In genomic region chr7:152370297-152370696, GRCh38 we compare ENCODE assay signal across 16 cellular contexts.
A peak's percentile ranks its signal among the peaks of the same experiment; 100 is the strongest.
DNase-seq lines count a peak whose midpoint lies in the region; ATAC-seq, FAIRE-seq and TF ChIP-seq lines count a peak whose summit lies in the region.
"Had no signal": no experiment of that assay in that cellular context is flagged by ENCODE, and none has a peak within 500 bp of the region (broad histone marks: within the 10 kb centered on the region; RNA-seq: fewer than 3 reads in every experiment).

No MANE protein-coding gene starts in this region.

- H3K9me3 ChIP-seq in right lobe of liver (no peaks in the 10 kb centered on the region), HepG2 (ENCODE audit: low read length) (no peaks in the 10 kb centered on the region)

- no peak overlapping the region for H3K4me3 ChIP-seq in right lobe of liver
- no peak overlapping the region for H3K4me3 ChIP-seq in HepG2 (replicated peaks in 1 of 3; ENCODE audit: insufficient read depth in 1 of 3, low read depth in 2 of 3, low read length in 3 of 3)

- H2AFZ ChIP-seq in HepG2 (ENCODE audit: low read length), result no peak overlapping the region

- peaks cover 5% of the 10 kb centered on the region; the same call in 1 of the 2 replicates for H4K20me1 ChIP-seq in HepG2 (ENCODE audit: insufficient read depth, low read length)

- no peaks in the 10 kb centered on the region for H3K27me3 ChIP-seq in right lobe of liver
- no peaks in the 10 kb centered on the region for H3K27me3 ChIP-seq in HepG2 (ENCODE audit: control insufficient read depth in 1 of 2, insufficient read depth in 2 of 2, low read length in 2 of 2)

- no peaks in the 10 kb centered on the region for H3K36me3 ChIP-seq in right lobe of liver
- no peaks in the 10 kb centered on the region for H3K36me3 ChIP-seq in HepG2 (replicated peaks in 1 of 2; ENCODE audit: control insufficient read depth in 1 of 2, insufficient read depth in 2 of 2, low read length in 2 of 2)

- H3K9ac ChIP-seq in HepG2 (ENCODE audit: insufficient read depth, low read depth, low read length), result no peak overlapping the region

- no TSS peak for BruUV-seq in HepG2 (replicated peaks; lab: Mats Ljungman, UMichigan)

- peaks cover 64% of the 10 kb centered on the region for H3K79me2 ChIP-seq in HepG2 (ENCODE audit: insufficient read depth, low read length)

- no peak for FAIRE-seq in HepG2 (lab: Jason Lieb, UNC)
- FAIRE-seq: D721Med had no signal

- in situ Hi-C loops in HepG2 (cut with HindIII; ENCODE audit: extremely low pct_ligation_motif_present, low pct_unique_long_range_greater_than_20kb), result no loop called here

- no peak for TF ChIP-seq CTCF in right lobe of liver (IDR thresholded peaks at IDR 0.05)
- TF ChIP-seq CTCF in HepG2 (CRISPR knock-in tag; IDR thresholded peaks at IDR 0.05), result no peak
- no peak for TF ChIP-seq CTCF in brain (conservative IDR thresholded peaks at IDR 0.05)
- TF ChIP-seq CTCF in natural killer cell (IDR thresholded peaks at IDR 0.05), result no peak

- no peak overlapping the region for H3K4me2 ChIP-seq in HepG2 (ENCODE audit: low read depth, low read length)

- H3K9me3 Mint-ChIP-seq in brain (peaks cover 27 to 68% (median 51%) of the 10 kb centered on the region in 5 experiments), natural killer cell (peaks cover 5 to 8% of the 10 kb centered on the region in 2 donors)

- TF ChIP-seq POLR2A in right lobe of liver (IDR thresholded peaks at IDR 0.05), result no peak
- TF ChIP-seq POLR2A in HepG2 (IDR thresholded peaks at IDR 0.05; ENCODE audit: insufficient read depth in 1 of 2, low read depth in 2 of 2, low read length in 2 of 2), result no peak

- intact Hi-C loops in right lobe of liver (cut with DNase I), result no loop called here
- intact Hi-C loops in HepG2 (cut with micrococcal nuclease; ENCODE audit: unreplicated experiment), result no loop called here
- intact Hi-C loops in natural killer cell (cut with micrococcal nuclease), result no loop called here

- DNase-seq in right lobe of liver (no peak), HepG2 (ENCODE audit: low spot score) (no peak), natural killer cell (no peak), NCI-H524 (lab: John Stamatoyannopoulos, UW) (no peak), ureter (ENCODE audit: low spot score) (no peak), SKM-1 (lab: John Stamatoyannopoulos, UW; ENCODE audit: unreplicated experiment) (no peak)
- DNase-seq: CD4-positive, alpha-beta T cell; DMS79 treated with DMSO at 0.1 percent for 48 hours; H9; NCI-H1105 treated with DMSO at 0.1 percent for 48 hours; NCI-H1694 treated with DMSO at 0.1 percent for 48 hours; NCI-H345; NCI-H526 treated with DMSO at 0.1 percent for 48 hours had no signal

- ATAC-seq in right lobe of liver, result peak in 3 of 4 donors; percentile 14 to 47 (median 36)
- ATAC-seq in HepG2, result no peak
- no peak for ATAC-seq in natural killer cell

- H3K4me1 Mint-ChIP-seq in brain, result peaks cover 48% of the 10 kb centered on the region
- H3K4me1 Mint-ChIP-seq in natural killer cell, result peaks cover 54 to 63% of the 10 kb centered on the region in 2 donors

- POLR2A ChIA-PET in HepG2 (lab: Yijun Ruan, JAX), result no interaction called here

- H3K36me3 Mint-ChIP-seq in brain (peaks cover 86% of the 10 kb centered on the region), natural killer cell (no peaks in the 10 kb centered on the region)

- TF ChIP-seq EP300 in HepG2 (IDR thresholded peaks at IDR 0.05; ENCODE audit: low read depth in 2 of 2, low read length in 2 of 2), result no peak
- no peak for TF ChIP-seq EP300 in HepG2 (CRISPR knock-in tag; IDR thresholded peaks at IDR 0.05; ENCODE audit: borderline replicate concordance)

- no peak overlapping the region for H3K4me3 Mint-ChIP-seq in brain
- H3K4me3 Mint-ChIP-seq in natural killer cell, result no peak overlapping the region
- H3K4me3 Mint-ChIP-seq: CD4-positive, alpha-beta T cell; H9 had no signal

- H3K27me3 Mint-ChIP-seq in brain (peaks cover 6% of the 10 kb centered on the region), natural killer cell (ENCODE audit: low read depth in 2 of 2) (no peaks in the 10 kb centered on the region)
- H3K27me3 Mint-ChIP-seq: CD4-positive, alpha-beta T cell; IgD-negative memory B cell had no signal

- H3K27ac Mint-ChIP-seq in brain (peak overlapping the region in 3 of 5 experiments; percentile 3 to 43 (median 20)), natural killer cell (peak overlapping the region; percentile 17 to 24)
- H3K27ac Mint-ChIP-seq: CD4-positive, alpha-beta T cell had no signal

- no peak overlapping the region for H3K27ac ChIP-seq in right lobe of liver
- no peak overlapping the region for H3K27ac ChIP-seq in HepG2 (ENCODE audit: extremely low read length, insufficient read depth, low read length)

- H3K4me1 ChIP-seq in right lobe of liver (peaks cover 0 to 19% (median 4%) of the 10 kb centered on the region in 4 donors), HepG2 (ENCODE audit: insufficient read depth, low read length) (no peaks in the 10 kb centered on the region)

- CTCF ChIA-PET in HepG2 (lab: Yijun Ruan, JAX; ENCODE audit: low intra/inter-chr PET ratio, low total read pairs), result no interaction called here

- no peak for TF ChIP-seq RAD21 in HepG2 (CRISPR knock-in tag; IDR thresholded peaks at IDR 0.05)

TF ChIP-seq in HepG2, 621 proteins besides CTCF, POLR2A, EP300 and RAD21:
- TF ChIP-seq SP5 (CRISPR knock-in tag; IDR thresholded peaks at IDR 0.05; ENCODE audit: borderline replicate concordance, low read depth) (no peak), IKZF5 (CRISPR knock-in tag; IDR thresholded peaks at IDR 0.05) (no peak), HNRNPL (IDR thresholded peaks at IDR 0.05; ENCODE audit: low read depth, low read length) (no peak), HNRNPK (IDR thresholded peaks at IDR 0.05; ENCODE audit: low read depth, low read length, poor library complexity, severe bottlenecking) (no peak), CBX5 (CRISPR knock-in tag; IDR thresholded peaks at IDR 0.05; ENCODE audit: borderline replicate concordance) (no peak), UBTF (CRISPR knock-in tag; IDR thresholded peaks at IDR 0.05) (no peak), POLR2AphosphoS2 (IDR thresholded peaks at IDR 0.05; ENCODE audit: low read depth, low read length) (no peak), ZNF678 (CRISPR knock-in tag; IDR thresholded peaks at IDR 0.05) (no peak), NAIF1 (CRISPR knock-in tag; IDR thresholded peaks at IDR 0.05; ENCODE audit: borderline replicate concordance) (no peak), CHCHD3 (CRISPR knock-in tag; IDR thresholded peaks at IDR 0.05) (no peak), ZNF557 (CRISPR knock-in tag; IDR thresholded peaks at IDR 0.05) (no peak), MLLT10 (CRISPR knock-in tag; IDR thresholded peaks at IDR 0.05) (no peak), ZNF124 (CRISPR knock-in tag; IDR thresholded peaks at IDR 0.05) (no peak), ZNF503 (CRISPR knock-in tag; IDR thresholded peaks at IDR 0.05) (no peak), KDM4B (CRISPR knock-in tag; IDR thresholded peaks at IDR 0.05) (no peak), ZFP36 (IDR thresholded peaks at IDR 0.05; ENCODE audit: borderline replicate concordance, low read depth, low read length, partially characterized antibody) (no peak), RFXANK (CRISPR knock-in tag; IDR thresholded peaks at IDR 0.05) (no peak)

Comparison
In these comparisons a context has a peak if more than half of its experiments do, and no peak if none do; other contexts are left out.
1. ATAC-seq: peak in right lobe of liver (3 of 4); none in HepG2 (single experiment) and natural killer cell (0 of 3).